ENCODE assay signal across 9 cellular contexts in genomic region chr3:32432711-32433530, GRCh38. TPM values are rescaled to one million over a fixed set of nuclear protein-coding genes. Genes with fewer than 3 reads are reported as not detected.
DNase-seq lines count a peak whose midpoint lies in the region; ATAC-seq and TF ChIP-seq lines count a peak whose summit lies in the region.
"Had no signal": no experiment of that assay in that cellular context is flagged by ENCODE, and none has a peak within 500 bp of the region (broad histone marks: within the 10 kb centered on the region; RNA-seq: fewer than 3 reads in every experiment).

No MANE protein-coding gene starts in this region.

- no peaks in the 10 kb centered on the region for H3K9me3 ChIP-seq in prostate gland

- H3K27ac Mint-ChIP-seq in activated CD8-positive, alpha-beta T cell treated with anti-CD3 and anti-CD28 coated beads, Interleukin-2, amount 10 ng/mL, durations not matched to agents 7 days and 5 days: peak overlapping the region; percentile 97

- H3K36me3 ChIP-seq in prostate gland: no peaks in the 10 kb centered on the region

- ATAC-seq in GM19035 (IDR thresholded peaks at IDR 0.05; ENCODE audit: unreplicated experiment) (peak; percentile 51), HG02938 (IDR thresholded peaks at IDR 0.05; ENCODE audit: unreplicated experiment) (peak; percentile 42), sciatic nerve (peak; percentile 9)
- ATAC-seq in activated CD8-positive, alpha-beta T cell treated with anti-CD3 and anti-CD28 coated beads, Interleukin-2, amount 10 ng/mL, durations not matched to agents 7 days and 5 days: peak; percentile 20

- H3K36me3 Mint-ChIP-seq in activated CD8-positive, alpha-beta T cell treated with anti-CD3 and anti-CD28 coated beads, Interleukin-2, amount 10 ng/mL, durations not matched to agents 7 days and 5 days (ENCODE audit: low read depth): peaks cover 13% of the 10 kb centered on the region

- no peak overlapping the region for H3K4me3 ChIP-seq in prostate gland

- WGBS in prostate gland: 90% methylated on average over 12 of the region's 12 CpGs

- H3K4me1 Mint-ChIP-seq in activated CD8-positive, alpha-beta T cell treated with anti-CD3 and anti-CD28 coated beads, Interleukin-2, amount 10 ng/mL, durations not matched to agents 7 days and 5 days (ENCODE audit: low read depth): peaks cover 89% of the 10 kb centered on the region

- H3K27me3 Mint-ChIP-seq in activated CD8-positive, alpha-beta T cell treated with anti-CD3 and anti-CD28 coated beads, Interleukin-2, amount 10 ng/mL, durations not matched to agents 7 days and 5 days (ENCODE audit: low read depth): no peaks in the 10 kb centered on the region

- CTCF ChIA-PET in activated CD8-positive, alpha-beta T cell treated with anti-CD3 and anti-CD28 coated beads, Interleukin-2, amount 10 ng/mL, durations not matched to agents 7 days and 5 days (lab: Charles Lee): interaction anchor here (0.9 to 3.8 kb wide), 12 partner anchors 9 to 137 kb away, joined by 3 to 36 read pairs (median 7); partner anchors contain the start of gene DYNC1LI1

- no peaks in the 10 kb centered on the region for H3K27me3 ChIP-seq in prostate gland (replicated peaks; ENCODE audit: insufficient read depth)

- peak overlapping the region; percentile 63 for H3K4me3 Mint-ChIP-seq in activated CD8-positive, alpha-beta T cell treated with anti-CD3 and anti-CD28 coated beads, Interleukin-2, amount 10 ng/mL, durations not matched to agents 7 days and 5 days

- intact Hi-C loops in sciatic nerve (cut with DNase I): no loop called here
- intact Hi-C loops in prostate gland (cut with DNase I): no loop called here

- peak; percentile 61 for DNase-seq in activated CD8-positive, alpha-beta T cell treated with anti-CD3 and anti-CD28 coated beads, Interleukin-2, amount 10 ng/mL, durations not matched to agents 7 days and 5 days
- DNase-seq in sciatic nerve (ENCODE audit: low spot score) (no peak), ecto neural progenitor cell (ENCODE audit: low spot score) (no peak), H4 (ENCODE audit: low spot score) (no peak), glomerular visceral epithelial cell (ENCODE audit: extremely low spot score) (no peak), prostate gland (ENCODE audit: low spot score) (no peak)
- DNase-seq: mesendoderm had no signal

- no peak for TF ChIP-seq POLR2A in prostate gland (IDR thresholded peaks at IDR 0.05)

- POLR2A ChIA-PET in activated CD8-positive, alpha-beta T cell treated with anti-CD3 and anti-CD28 coated beads, Interleukin-2, amount 10 ng/mL, durations not matched to agents 7 days and 5 days (lab: Charles Lee): interaction anchor here (0.8 to 3.5 kb wide), 14 partner anchors 9 to 68 kb away, joined by 3 to 36 read pairs (median 6); partner anchors contain the start of gene CMTM7

- H3K9me3 Mint-ChIP-seq in activated CD8-positive, alpha-beta T cell treated with anti-CD3 and anti-CD28 coated beads, Interleukin-2, amount 10 ng/mL, durations not matched to agents 7 days and 5 days (ENCODE audit: insufficient read depth): no peaks in the 10 kb centered on the region

- peaks cover 6% of the 10 kb centered on the region for H3K4me1 ChIP-seq in prostate gland (replicated peaks)

- no peak overlapping the region for H3K27ac ChIP-seq in prostate gland

- no peak for TF ChIP-seq CTCF in prostate gland (IDR thresholded peaks at IDR 0.05)

RNA-seq across cellular contexts. Expression of gene CMTM7, which starts 41.3 kb away (rescaled TPM):
- total RNA-seq in activated CD8-positive, alpha-beta T cell treated with anti-CD3 and anti-CD28 coated beads, Interleukin-2, amount 10 ng/mL, durations not matched to agents 7 days and 5 days: 10 to 100 TPM; 38.3 to 42.3 TPM
- total RNA-seq in sciatic nerve (19.5 TPM), prostate gland (10 to 100 TPM; 15.6 to 33.1 TPM)
- 5.5 and 7.1 TPM in 2 replicates for total RNA-seq in H4 (2014; rRNA removed; shearing (Covaris generic))
